Comparison of ENCODE assay signal across 1 cellular context in genomic region chr14:103885509-103885932, GRCh38.
TF ChIP-seq lines count a peak whose summit lies in the region.

No MANE protein-coding gene starts in this region.

TF ChIP-seq in HepG2, 621 proteins besides CTCF, POLR2A, EP300 and RAD21 (continued from another document and continues in another):
- TF ChIP-seq ZNF609 (CRISPR knock-in tag; IDR thresholded peaks at IDR 0.05; ENCODE audit: borderline replicate concordance) (no peak), MXI1 (IDR thresholded peaks at IDR 0.05; ENCODE audit: borderline replicate concordance, low read depth, low read length) (no peak), FOSL2 (CRISPR knock-in tag; IDR thresholded peaks at IDR 0.05) (no peak), ZNF253 (CRISPR knock-in tag; IDR thresholded peaks at IDR 0.05; ENCODE audit: borderline replicate concordance) (no peak), KMT2B (CRISPR knock-in tag; IDR thresholded peaks at IDR 0.05) (no peak), ZEB1 (IDR thresholded peaks at IDR 0.05; ENCODE audit: insufficient replicate concordance, low read depth) (no peak), TFAP4 (IDR thresholded peaks at IDR 0.05; ENCODE audit: borderline replicate concordance, low read depth) (no peak), ZBTB43 (CRISPR knock-in tag; conservative IDR thresholded peaks at IDR 0.05) (no peak), MED1 (CRISPR knock-in tag; IDR thresholded peaks at IDR 0.05) (peak; percentile 70), ZNF784 (CRISPR knock-in tag; IDR thresholded peaks at IDR 0.05; ENCODE audit: borderline replicate concordance) (no peak), HDAC2 (CRISPR knock-in tag; IDR thresholded peaks at IDR 0.05) (peak; percentile 62; the same call in 1 of the 2 replicates), NFRKB (IDR thresholded peaks at IDR 0.05) (no peak), ZNF431 (CRISPR knock-in tag; IDR thresholded peaks at IDR 0.05; ENCODE audit: borderline replicate concordance, low read depth) (no peak), FOXO1 (CRISPR knock-in tag; IDR thresholded peaks at IDR 0.05) (no peak), ATF2 (CRISPR knock-in tag; IDR thresholded peaks at IDR 0.05) (no peak), ATF4 (CRISPR knock-in tag; IDR thresholded peaks at IDR 0.05) (no peak), AGO2 (optimal IDR thresholded peaks at IDR 0.05; ENCODE audit: low read depth, low read length) (no peak), ZNF792 (CRISPR knock-in tag; IDR thresholded peaks at IDR 0.05) (no peak), CREM (IDR thresholded peaks at IDR 0.05) (no peak), CREM (CRISPR knock-in tag; IDR thresholded peaks at IDR 0.05) (no peak), TBL1XR1 (IDR thresholded peaks at IDR 0.05; ENCODE audit: borderline replicate concordance, low read length, partially characterized antibody) (no peak), ZNF44 (CRISPR knock-in tag; IDR thresholded peaks at IDR 0.05) (no peak), KDM4B (CRISPR knock-in tag; IDR thresholded peaks at IDR 0.05) (no peak), ZNF276 (CRISPR knock-in tag; IDR thresholded peaks at IDR 0.05; ENCODE audit: low read depth) (no peak), ZMYM2 (CRISPR knock-in tag; IDR thresholded peaks at IDR 0.05) (no peak), PAX8 (CRISPR knock-in tag; IDR thresholded peaks at IDR 0.05; ENCODE audit: borderline replicate concordance) (no peak), ZNF790 (CRISPR knock-in tag; IDR thresholded peaks at IDR 0.05; ENCODE audit: borderline replicate concordance) (no peak), ZFP62 (CRISPR knock-in tag; IDR thresholded peaks at IDR 0.05) (no peak), STAT5B (CRISPR knock-in tag; IDR thresholded peaks at IDR 0.05) (no peak), DNMT1 (CRISPR knock-in tag; IDR thresholded peaks at IDR 0.05) (peak; percentile 32; the same call in 1 of the 2 replicates), ZNF12 (CRISPR knock-in tag; IDR thresholded peaks at IDR 0.05) (no peak), RFX3 (CRISPR knock-in tag; IDR thresholded peaks at IDR 0.05) (no peak), FLYWCH1 (CRISPR knock-in tag; IDR thresholded peaks at IDR 0.05) (no peak), ZBTB37 (CRISPR knock-in tag; IDR thresholded peaks at IDR 0.05) (no peak), SIX1 (CRISPR knock-in tag; IDR thresholded peaks at IDR 0.05; ENCODE audit: borderline replicate concordance) (no peak), ARNT (IDR thresholded peaks at IDR 0.05) (no peak), HNF1B (CRISPR knock-in tag; IDR thresholded peaks at IDR 0.05) (peak; percentile 70), ZNF558 (CRISPR knock-in tag; IDR thresholded peaks at IDR 0.05; ENCODE audit: borderline replicate concordance) (peak; percentile 70; the same call in 1 of the 2 replicates), ZBTB33 (CRISPR knock-in tag; IDR thresholded peaks at IDR 0.05) (peak; percentile 88), ZFP36L2 (CRISPR knock-in tag; IDR thresholded peaks at IDR 0.05) (no peak), RBFOX2 (IDR thresholded peaks at IDR 0.05; ENCODE audit: low read depth, low read length) (0 out of 2 replicates have a peak, but pooled peaks have one; percentile 31), MEIS1 (CRISPR knock-in tag; IDR thresholded peaks at IDR 0.05; ENCODE audit: borderline replicate concordance) (no peak), SNRNP70 (IDR thresholded peaks at IDR 0.05; ENCODE audit: low read depth, low read length) (no peak), REL (CRISPR knock-in tag; conservative IDR thresholded peaks at IDR 0.05) (no peak), ZSCAN31 (CRISPR knock-in tag; IDR thresholded peaks at IDR 0.05; ENCODE audit: low read depth) (0 out of 2 replicates have a peak, but pooled peaks have one; percentile 19), ZNF75D (CRISPR knock-in tag; IDR thresholded peaks at IDR 0.05; ENCODE audit: borderline replicate concordance) (no peak), ZNF569 (CRISPR knock-in tag; IDR thresholded peaks at IDR 0.05; ENCODE audit: borderline replicate concordance) (no peak), ATF1 (CRISPR knock-in tag; IDR thresholded peaks at IDR 0.05) (no peak), NPAS2 (CRISPR knock-in tag; IDR thresholded peaks at IDR 0.05; ENCODE audit: borderline replicate concordance) (no peak), SP2 (CRISPR knock-in tag; IDR thresholded peaks at IDR 0.05) (no peak), HOMEZ (CRISPR knock-in tag; IDR thresholded peaks at IDR 0.05; ENCODE audit: low read depth) (no peak)
